12 cellular contexts compared by ENCODE assay signal in genomic region chr18:12750076-12750707, GRCh38. TPM values are rescaled to one million over a fixed set of nuclear protein-coding genes. Genes with fewer than 3 reads are reported as not detected.
DNase-seq lines count a peak whose midpoint lies in the region; ATAC-seq and TF ChIP-seq lines count a peak whose summit lies in the region.
"Had no signal": no experiment of that assay in that cellular context is flagged by ENCODE, and none has a peak within 500 bp of the region (broad histone marks: within the 10 kb centered on the region; RNA-seq: fewer than 3 reads in every experiment).

No MANE protein-coding gene starts in this region.

- peaks cover 4% of the 10 kb centered on the region for H3K36me3 Mint-ChIP-seq in activated CD8-positive, alpha-beta T cell treated with anti-CD3 and anti-CD28 coated beads, Interleukin-2, amount 10 ng/mL, durations not matched to agents 7 days and 5 days (ENCODE audit: low read depth)

- CTCF ChIA-PET in IMR-90 (lab: Yijun Ruan, JAX), result interaction anchor here (0.6 kb wide), 1 partner anchor 82 kb away, joined by 5 read pairs; no protein-coding TSS in a partner anchor
- CTCF ChIA-PET in activated CD8-positive, alpha-beta T cell treated with anti-CD3 and anti-CD28 coated beads, Interleukin-2, amount 10 ng/mL, durations not matched to agents 7 days and 5 days (lab: Charles Lee), result interaction anchor here (0.9 to 3.8 kb wide), 7 partner anchors 26 to 321 kb away, joined by 3 to 18 read pairs (median 3); no protein-coding TSS in a partner anchor

- no peak overlapping the region for H2AK9ac ChIP-seq in IMR-90 (replicated peaks; ENCODE audit: low read depth, low read length, poor library complexity)

- no peak overlapping the region for H4K91ac ChIP-seq in IMR-90 (ENCODE audit: insufficient read depth, low read depth, low read length)
- no peak overlapping the region for H4K91ac ChIP-seq in neuronal stem cell (ENCODE audit: low read depth, low read length, poor library complexity)

- no peak overlapping the region for H3K23ac ChIP-seq in IMR-90 (ENCODE audit: low read depth, low read length)
- H3K23ac ChIP-seq in neuronal stem cell (ENCODE audit: low read depth, low read length, poor library complexity), result no peak overlapping the region

- H3K36me3 ChIP-seq in IMR-90 (ENCODE audit: control insufficient read depth, insufficient read depth, low read length) (no peaks in the 10 kb centered on the region), neuronal stem cell (replicated peaks in 1 of 2; ENCODE audit: control insufficient read depth in 2 of 2, insufficient read depth in 2 of 2, low read length in 2 of 2) (no peaks in the 10 kb centered on the region)
- H3K36me3 ChIP-seq: sigmoid colon had no signal

- no peak overlapping the region for H3K4me3 ChIP-seq in IMR-90 (ENCODE audit: insufficient read depth, low read depth, low read length)
- peak overlapping the region in 1 of 2 donors; percentile 35 for H3K4me3 ChIP-seq in neuronal stem cell (ENCODE audit: low read length in 2 of 2)
- H3K4me3 ChIP-seq: sigmoid colon had no signal

- H4K8ac ChIP-seq in IMR-90 (ENCODE audit: low read depth in 2 of 2, low read length in 2 of 2) (no peak overlapping the region), neuronal stem cell (ENCODE audit: low read depth, low read length) (no peak overlapping the region)

- no peak overlapping the region for H3K18ac ChIP-seq in IMR-90 (ENCODE audit: low read depth, low read length)
- H3K18ac ChIP-seq in neuronal stem cell (ENCODE audit: low read length), result no peak overlapping the region

- H3K56ac ChIP-seq in IMR-90 (ENCODE audit: extremely low read depth, insufficient read depth, low read length), result no peak overlapping the region

- H3K27me3 ChIP-seq in IMR-90 (ENCODE audit: control insufficient read depth, insufficient read depth, low read length) (no peaks in the 10 kb centered on the region), neuronal stem cell (ENCODE audit: control insufficient read depth in 3 of 3, insufficient read depth in 3 of 3, low read depth in 1 of 3, low read length in 3 of 3) (no peaks in the 10 kb centered on the region)
- H3K27me3 ChIP-seq: sigmoid colon had no signal

- no peak for TF ChIP-seq CTCF in IMR-90 (conservative IDR thresholded peaks at IDR 0.05; ENCODE audit: low read depth, low read length)

- H4K5ac ChIP-seq in IMR-90 (ENCODE audit: low read depth, low read length), result no peak overlapping the region

- TF ChIP-seq RAD21 in IMR-90 (IDR thresholded peaks at IDR 0.05; ENCODE audit: low read length), result no peak

- POLR2A ChIA-PET in IMR-90 (lab: Charles Lee; ENCODE audit: unreplicated experiment), result no interaction called here
- POLR2A ChIA-PET in activated CD8-positive, alpha-beta T cell treated with anti-CD3 and anti-CD28 coated beads, Interleukin-2, amount 10 ng/mL, durations not matched to agents 7 days and 5 days (lab: Charles Lee), result interaction anchor here (0.6 to 2.3 kb wide), 5 partner anchors 26 to 133 kb away, joined by 3 to 8 read pairs (median 3); partner anchors contain the start of gene PTPN2

- H3K27ac Mint-ChIP-seq in activated CD8-positive, alpha-beta T cell treated with anti-CD3 and anti-CD28 coated beads, Interleukin-2, amount 10 ng/mL, durations not matched to agents 7 days and 5 days, result peak overlapping the region; percentile 48

- no peak for TF ChIP-seq POLR2A in IMR-90 (IDR thresholded peaks at IDR 0.05; ENCODE audit: low read depth, low read length)

- H4K20me1 ChIP-seq in IMR-90 (ENCODE audit: insufficient read depth, low read length), result no peaks in the 10 kb centered on the region

- no peak overlapping the region for H3K27ac ChIP-seq in IMR-90 (ENCODE audit: insufficient read depth, low read length)
- no peak overlapping the region for H3K27ac ChIP-seq in neuronal stem cell (replicated peaks; ENCODE audit: low read length)
- H3K27ac ChIP-seq: sigmoid colon had no signal

- peak overlapping the region; percentile 29; the same call in 1 of the 2 replicates for H3K4ac ChIP-seq in IMR-90 (ENCODE audit: low read depth, low read length)
- H3K4ac ChIP-seq in neuronal stem cell (ENCODE audit: low read length), result no peak overlapping the region

- dilution Hi-C loops in IMR-90 (cut with HindIII; ENCODE audit: low sequenced_read_pairs, unreplicated experiment), result no loop called here

- H3K9ac ChIP-seq in IMR-90 (ENCODE audit: low read depth, low read length), result no peak overlapping the region
- no peak overlapping the region for H3K9ac ChIP-seq in neuronal stem cell (ENCODE audit: low read depth, low read length, poor library complexity)

- H3K4me3 Mint-ChIP-seq in activated CD8-positive, alpha-beta T cell treated with anti-CD3 and anti-CD28 coated beads, Interleukin-2, amount 10 ng/mL, durations not matched to agents 7 days and 5 days, result no peak overlapping the region

- intact Hi-C loops in IMR-90 (cut with micrococcal nuclease), result no loop called here

- H3K9me3 ChIP-seq in IMR-90 (ENCODE audit: control insufficient read depth, insufficient read depth, low read length), result no peaks in the 10 kb centered on the region
- H3K9me3 ChIP-seq in neuronal stem cell (replicated peaks in 1 of 2; ENCODE audit: control insufficient read depth in 2 of 2, insufficient read depth in 1 of 2, low read depth in 1 of 2, low read length in 2 of 2), result no peaks in the 10 kb centered on the region
- H3K9me3 ChIP-seq: sigmoid colon had no signal

- no peak overlapping the region for H2AK5ac ChIP-seq in IMR-90 (ENCODE audit: low read depth, low read length)
- H2AK5ac ChIP-seq in neuronal stem cell (ENCODE audit: low read depth, low read length), result no peak overlapping the region

- H3K9me3 Mint-ChIP-seq in activated CD8-positive, alpha-beta T cell treated with anti-CD3 and anti-CD28 coated beads, Interleukin-2, amount 10 ng/mL, durations not matched to agents 7 days and 5 days (ENCODE audit: insufficient read depth), result no peaks in the 10 kb centered on the region

- H2BK5ac ChIP-seq in IMR-90 (ENCODE audit: low read depth, low read length, poor library complexity, severe bottlenecking), result no peak overlapping the region
- no peak overlapping the region for H2BK5ac ChIP-seq in neuronal stem cell (ENCODE audit: low read length)

- peaks cover 24% of the 10 kb centered on the region for H3K4me1 Mint-ChIP-seq in activated CD8-positive, alpha-beta T cell treated with anti-CD3 and anti-CD28 coated beads, Interleukin-2, amount 10 ng/mL, durations not matched to agents 7 days and 5 days (ENCODE audit: low read depth)

- H3K27me3 Mint-ChIP-seq in activated CD8-positive, alpha-beta T cell treated with anti-CD3 and anti-CD28 coated beads, Interleukin-2, amount 10 ng/mL, durations not matched to agents 7 days and 5 days (ENCODE audit: low read depth), result no peaks in the 10 kb centered on the region

- 91% methylated on average over 5 of the region's 14 CpGs; no CpG with 5 or more reads in 1 of the 2 experiments for WGBS in IMR-90 (ENCODE audit: extremely low coverage in 2 of 2, insufficient read length in 1 of 2), 2 experiments
- WGBS in neuronal stem cell (ENCODE audit: extremely low coverage in 2 of 2, insufficient read length in 2 of 2, insufficient replicate concordance in 1 of 2), 2 donors, result no CpG with 5 or more reads among the region's 14 CpGs

- H3K79me1 ChIP-seq in IMR-90 (ENCODE audit: low read depth in 1 of 2, low read length in 2 of 2), result no peaks in the 10 kb centered on the region
- H3K79me1 ChIP-seq in neuronal stem cell (ENCODE audit: low read depth, low read length), result no peaks in the 10 kb centered on the region

- H3K4me1 ChIP-seq in IMR-90 (ENCODE audit: control insufficient read depth, insufficient read depth, low read length), result peaks cover 7% of the 10 kb centered on the region
- H3K4me1 ChIP-seq in neuronal stem cell (ENCODE audit: control insufficient read depth in 2 of 2, insufficient read depth in 1 of 2, low read depth in 1 of 2, low read length in 2 of 2), result peaks cover 0 to 8% of the 10 kb centered on the region in 2 donors
- H3K4me1 ChIP-seq: sigmoid colon had no signal

- H3K9me1 ChIP-seq in IMR-90 (ENCODE audit: insufficient read depth, low read length), result peaks cover 4% of the 10 kb centered on the region; the same call in 1 of the 2 replicates

- H2BK120ac ChIP-seq in IMR-90 (ENCODE audit: low read depth, low read length), result no peak overlapping the region; the same call in 1 of the 2 replicates
- no peak overlapping the region for H2BK120ac ChIP-seq in neuronal stem cell (ENCODE audit: low read depth, low read length)

- H3K14ac ChIP-seq in IMR-90 (replicated peaks; ENCODE audit: low read depth, low read length), result no peak overlapping the region
- H3K14ac ChIP-seq in neuronal stem cell (ENCODE audit: low read length), result no peak overlapping the region

- H3K4me2 ChIP-seq in IMR-90 (ENCODE audit: low read depth, low read length), result no peak overlapping the region
- no peak overlapping the region for H3K4me2 ChIP-seq in neuronal stem cell (ENCODE audit: insufficient read depth, low read length, poor library complexity, severe bottlenecking)

- no peak overlapping the region for H2BK12ac ChIP-seq in neuronal stem cell (ENCODE audit: low read length)

- ATAC-seq in IMR-90 (ENCODE audit: low read depth) (no peak), GM18519 (IDR thresholded peaks at IDR 0.05; ENCODE audit: low FRiP score, unreplicated experiment) (no peak)
- ATAC-seq in activated CD8-positive, alpha-beta T cell treated with anti-CD3 and anti-CD28 coated beads, Interleukin-2, amount 10 ng/mL, durations not matched to agents 7 days and 5 days, result peak; percentile 61

- H2AFZ ChIP-seq in IMR-90 (replicated peaks; ENCODE audit: low read length, poor library complexity) (peak overlapping the region; percentile 41), neuronal stem cell (ENCODE audit: low read length) (peak overlapping the region; percentile 48)

- in situ Hi-C loops in IMR-90 (cut with MboI; ENCODE audit: low sequenced_read_pairs), result loop anchor here (25.0 kb wide), 1 partner anchor 887 kb away; no protein-coding TSS in a partner anchor
- in situ Hi-C loops in KBM-7 (cut with MboI; ENCODE audit: low pct_unique_long_range_greater_than_20kb, low sequenced_read_pairs), result no loop called here

- DNase-seq in NCI-H2107 treated with DMSO at 0.1 percent for 48 hours (lab: John Stamatoyannopoulos, UW; ENCODE audit: unreplicated experiment) (peak; percentile 76), NCI-H2107 (lab: John Stamatoyannopoulos, UW) (no peak), IMR-90 (no peak), neuronal stem cell (ENCODE audit: low spot score) (no peak), KBM-7 (no peak), amniotic stem cell (lab: John Stamatoyannopoulos, UW) (no peak)
- peak; percentile 62 for DNase-seq in activated CD8-positive, alpha-beta T cell treated with anti-CD3 and anti-CD28 coated beads, Interleukin-2, amount 10 ng/mL, durations not matched to agents 7 days and 5 days
- DNase-seq: 8988T; activated effector memory CD4-positive, alpha-beta T cell treated with anti-CD3 and anti-CD28 coated beads, Interleukin-2, amount 50 U/mL, for 16 hours; SIG-M5; sigmoid colon had no signal

- H2BK15ac ChIP-seq in IMR-90 (ENCODE audit: low read depth, low read length) (no peak overlapping the region), neuronal stem cell (ENCODE audit: low read length) (no peak overlapping the region)

- BruUV-seq in IMR-90 (replicated peaks; lab: Mats Ljungman, UMichigan), result no TSS peak

- H2BK20ac ChIP-seq in IMR-90 (ENCODE audit: low read depth, low read length), result no peak overlapping the region

RNA-seq across cellular contexts. Expression of gene PSMG2, which starts 47.4 kb away (rescaled TPM):
- 59.5 and 60.8 TPM in 2 replicates for total RNA-seq in IMR-90 (2012; rRNA removed)
- 30.4 and 34.4 TPM in 2 replicates for polyA plus RNA-seq in IMR-90 (2012; rRNA removed)
- 16.0 and 17.5 TPM in 2 replicates for polyA plus RNA-seq in IMR-90 (2012; cell fraction: cytosol; rRNA removed)
- 5.7 and 26.1 TPM in 2 replicates for polyA plus RNA-seq in IMR-90 (2012; cell fraction: nucleus; rRNA removed; ENCODE audit: low replicate concordance)
- 100 to 1,000 TPM; 104 to 108 TPM for total RNA-seq in activated CD8-positive, alpha-beta T cell treated with anti-CD3 and anti-CD28 coated beads, Interleukin-2, amount 10 ng/mL, durations not matched to agents 7 days and 5 days
- 67.9 TPM for polyA plus RNA-seq in neuronal stem cell (2013, experiment 1 of 2)
- 69.9 TPM for polyA plus RNA-seq in neuronal stem cell (2013, experiment 2 of 2)

RNA-seq across cellular contexts. Expression of gene CEP76, which starts 47.7 kb away (rescaled TPM):
- 8.1 and 8.3 TPM in 2 replicates for total RNA-seq in IMR-90 (2012; rRNA removed)
- polyA plus RNA-seq in IMR-90 (2012; rRNA removed), result 4.8 and 5.1 TPM in 2 replicates
- polyA plus RNA-seq in IMR-90 (2012; cell fraction: cytosol; rRNA removed), result 1.6 and 4.0 TPM in 2 replicates
- polyA plus RNA-seq in IMR-90 (2012; cell fraction: nucleus; rRNA removed; ENCODE audit: low replicate concordance), result 2.7 and 5.1 TPM in 2 replicates
- 10 to 100 TPM; 12.9 to 17.2 TPM for total RNA-seq in activated CD8-positive, alpha-beta T cell treated with anti-CD3 and anti-CD28 coated beads, Interleukin-2, amount 10 ng/mL, durations not matched to agents 7 days and 5 days
- 10.3 TPM for polyA plus RNA-seq in neuronal stem cell (2013, experiment 1 of 2)
- polyA plus RNA-seq in neuronal stem cell (2013, experiment 2 of 2), result 12.5 TPM

Comparison
In these comparisons a context has a peak if more than half of its experiments do, and no peak if none do; other contexts are left out.
1. DNase-seq: peak in NCI-H2107 treated with DMSO at 0.1 percent for 48 hours (single experiment) and activated CD8-positive, alpha-beta T cell treated with anti-CD3 and anti-CD28 coated beads, Interleukin-2, amount 10 ng/mL, durations not matched to agents 7 days and 5 days (single experiment); none in NCI-H2107 (single experiment), IMR-90 (single experiment), neuronal stem cell (single experiment), KBM-7 (single experiment) and amniotic stem cell (single experiment).